ENCODE assay signal across 16 cellular contexts in genomic region chr10:6306917-6307316, GRCh38.
A peak's percentile ranks its signal among the peaks of the same experiment; 100 is the strongest.
DNase-seq lines count a peak whose midpoint lies in the region; ATAC-seq, FAIRE-seq and TF ChIP-seq lines count a peak whose summit lies in the region.
"Had no signal": no experiment of that assay in that cellular context is flagged by ENCODE, and none has a peak within 500 bp of the region (broad histone marks: within the 10 kb centered on the region; RNA-seq: fewer than 3 reads in every experiment).

No MANE protein-coding gene starts in this region.

- no peak overlapping the region for H3K27ac ChIP-seq in K562 (ENCODE audit: extremely low read depth, low read depth, low read length)

- no peak overlapping the region for H3K4me3 Mint-ChIP-seq in activated CD8-positive, alpha-beta memory T cell treated with anti-CD3 and anti-CD28 coated beads, Interleukin-2, amount 10 ng/mL, durations not matched to agents 7 days and 5 days
- H3K4me3 Mint-ChIP-seq in stimulated activated memory B cell treated with anti-CD40 and anti-IgM and Interleukin-4, amounts not matched to agents 10 μg/mL and 1 μg/mL and 100 μg/mL, for 72 hours = no peak overlapping the region
- H3K4me3 Mint-ChIP-seq: CD4-positive, alpha-beta T cell had no signal

- WGBS in K562 (ENCODE audit: insufficient coverage, low coverage, missing lambda C conversion rate) = 0% methylated on average over 4 of the region's 4 CpGs

- H3K36me3 ChIP-seq in K562 (ENCODE audit: control insufficient read depth, insufficient read depth, low read length) = no peaks in the 10 kb centered on the region

- no peaks in the 10 kb centered on the region for H3K9me3 ChIP-seq in K562 (replicated peaks; ENCODE audit: control insufficient read depth, insufficient read depth, low read depth, low read length)

- FAIRE-seq in K562 (lab: Jason Lieb, UNC) = no peak
- FAIRE-seq: GM12891, GM19239 had no signal

- peaks cover 9 to 43% of the 10 kb centered on the region in 2 experiments for H3K27me3 ChIP-seq in K562 (ENCODE audit: control insufficient read depth in 2 of 2, insufficient read depth in 2 of 2, low read length in 2 of 2)

- H3K9me3 Mint-ChIP-seq in activated CD8-positive, alpha-beta memory T cell treated with anti-CD3 and anti-CD28 coated beads, Interleukin-2, amount 10 ng/mL, durations not matched to agents 7 days and 5 days (ENCODE audit: low read depth) = peaks cover 7% of the 10 kb centered on the region
- peaks cover 4% of the 10 kb centered on the region for H3K9me3 Mint-ChIP-seq in stimulated activated memory B cell treated with anti-CD40 and anti-IgM and Interleukin-4, amounts not matched to agents 10 μg/mL and 1 μg/mL and 100 μg/mL, for 72 hours
- H3K9me3 Mint-ChIP-seq: CD4-positive, alpha-beta T cell had no signal

- BruUV-seq in K562 (replicated peaks; lab: Mats Ljungman, UMichigan) = no TSS peak

- POLR2A ChIA-PET in K562 (lab: Yijun Ruan, JAX) = no interaction called here

- H3K27me3 Mint-ChIP-seq in activated CD8-positive, alpha-beta memory T cell treated with anti-CD3 and anti-CD28 coated beads, Interleukin-2, amount 10 ng/mL, durations not matched to agents 7 days and 5 days = no peaks in the 10 kb centered on the region
- no peaks in the 10 kb centered on the region for H3K27me3 Mint-ChIP-seq in stimulated activated memory B cell treated with anti-CD40 and anti-IgM and Interleukin-4, amounts not matched to agents 10 μg/mL and 1 μg/mL and 100 μg/mL, for 72 hours
- H3K27me3 Mint-ChIP-seq: CD4-positive, alpha-beta T cell had no signal

- no peaks in the 10 kb centered on the region for H3K9me1 ChIP-seq in K562 (ENCODE audit: control insufficient read depth, insufficient read depth, low read length)

- no peak for ATAC-seq in activated CD8-positive, alpha-beta memory T cell treated with anti-CD3 and anti-CD28 coated beads, Interleukin-2, amount 10 ng/mL, durations not matched to agents 7 days and 5 days
- ATAC-seq in K562 = no peak
- no peak for ATAC-seq in stimulated activated memory B cell treated with anti-CD40 and anti-IgM and Interleukin-4, amounts not matched to agents 10 μg/mL and 1 μg/mL and 100 μg/mL, for 72 hours
- no peak for ATAC-seq in stimulated activated naive CD8-positive, alpha-beta T cell treated with anti-CD3 and anti-CD28 coated beads, Interleukin-15, Interleukin-2, amounts not matched to agents 100 U/mL and 50 U/mL, for 24 hours
- no peak for ATAC-seq in GM18867 (IDR thresholded peaks at IDR 0.05; ENCODE audit: unreplicated experiment)

- peaks cover 10% of the 10 kb centered on the region for H3K4me1 Mint-ChIP-seq in activated CD8-positive, alpha-beta memory T cell treated with anti-CD3 and anti-CD28 coated beads, Interleukin-2, amount 10 ng/mL, durations not matched to agents 7 days and 5 days
- H3K4me1 Mint-ChIP-seq in stimulated activated memory B cell treated with anti-CD40 and anti-IgM and Interleukin-4, amounts not matched to agents 10 μg/mL and 1 μg/mL and 100 μg/mL, for 72 hours = peaks cover 30% of the 10 kb centered on the region

- intact Hi-C loops in K562 (cut with micrococcal nuclease) = no loop called here

- in situ Hi-C loops in K562 (cut with MboI) = no loop called here

- no peak for TF ChIP-seq CTCF in K562 (IDR thresholded peaks at IDR 0.05 in 2 of 3, conservative IDR thresholded peaks at IDR 0.05 in 1 of 3; ENCODE audit: insufficient read depth in 2 of 3, low read depth in 1 of 3, low read length in 3 of 3)

- peaks cover 26% of the 10 kb centered on the region for H3K36me3 Mint-ChIP-seq in activated CD8-positive, alpha-beta memory T cell treated with anti-CD3 and anti-CD28 coated beads, Interleukin-2, amount 10 ng/mL, durations not matched to agents 7 days and 5 days
- H3K36me3 Mint-ChIP-seq in stimulated activated memory B cell treated with anti-CD40 and anti-IgM and Interleukin-4, amounts not matched to agents 10 μg/mL and 1 μg/mL and 100 μg/mL, for 72 hours = peaks cover 4% of the 10 kb centered on the region

- CTCF ChIA-PET in activated CD8-positive, alpha-beta memory T cell treated with anti-CD3 and anti-CD28 coated beads, Interleukin-2, amount 10 ng/mL, durations not matched to agents 7 days and 5 days (lab: Charles Lee) = no interaction called here
- CTCF ChIA-PET in K562 (lab: Yijun Ruan, JAX; ENCODE audit: low intra/inter-chr PET ratio) = no interaction called here

- H3K4me2 ChIP-seq in K562 (ENCODE audit: insufficient read depth, low read length) = no peak overlapping the region

- no peaks in the 10 kb centered on the region for H3K79me2 ChIP-seq in K562 (ENCODE audit: control insufficient read depth, insufficient read depth, low read length)

- peak; percentile 13 for DNase-seq in activated CD8-positive, alpha-beta memory T cell treated with anti-CD3 and anti-CD28 coated beads for 24 hours
- no peak for DNase-seq in activated CD8-positive, alpha-beta memory T cell treated with anti-CD3 and anti-CD28 coated beads, Interleukin-2, amount 10 ng/mL, durations not matched to agents 7 days and 5 days
- no peak for DNase-seq in K562 (ENCODE audit: extremely low read depth in 1 of 4, low spot score in 3 of 4)
- no peak for DNase-seq in stimulated activated naive CD8-positive, alpha-beta T cell treated with anti-CD3 and anti-CD28 coated beads, Interleukin-15, Interleukin-2, amounts not matched to agents 100 U/mL and 50 U/mL, for 24 hours
- no peak for DNase-seq in NCI-H1436 treated with DMSO at 0.1 percent for 48 hours (lab: John Stamatoyannopoulos, UW)
- DNase-seq: 8988T; AML-193; C1 segment of cervical spinal cord; Calu3; CD4-positive, alpha-beta T cell; DMS 273 treated with DMSO at 0.1 percent for 48 hours; HCEC 1CT had no signal

- H3K27ac Mint-ChIP-seq in activated CD8-positive, alpha-beta memory T cell treated with anti-CD3 and anti-CD28 coated beads, Interleukin-2, amount 10 ng/mL, durations not matched to agents 7 days and 5 days = no peak overlapping the region
- H3K27ac Mint-ChIP-seq in stimulated activated memory B cell treated with anti-CD40 and anti-IgM and Interleukin-4, amounts not matched to agents 10 μg/mL and 1 μg/mL and 100 μg/mL, for 72 hours = peak overlapping the region; percentile 37
- H3K27ac Mint-ChIP-seq: CD4-positive, alpha-beta T cell had no signal

- H3K9ac ChIP-seq in K562 (ENCODE audit: insufficient read depth in 1 of 2, low read depth in 2 of 2, low read length in 2 of 2) = no peak overlapping the region

- no peaks in the 10 kb centered on the region for H3K4me1 ChIP-seq in K562 (replicated peaks in 1 of 2; ENCODE audit: control insufficient read depth in 2 of 2, insufficient read depth in 2 of 2, low read length in 2 of 2)

- no peak for TF ChIP-seq EP300 in K562 (IDR thresholded peaks at IDR 0.05; ENCODE audit: low read length)

- no peak overlapping the region for H2AFZ ChIP-seq in K562 (ENCODE audit: low read depth, low read length)

- no peaks in the 10 kb centered on the region for H4K20me1 ChIP-seq in K562 (replicated peaks; ENCODE audit: control insufficient read depth, insufficient read depth, low read length)

- TF ChIP-seq RAD21 in K562 (CRISPR knock-in tag; conservative IDR thresholded peaks at IDR 0.05 in 1 of 2, IDR thresholded peaks at IDR 0.05 in 1 of 2) = no peak

- no peak for TF ChIP-seq POLR2A in K562 (conservative IDR thresholded peaks at IDR 0.05)

- no peak overlapping the region for H3K4me3 ChIP-seq in K562

TF ChIP-seq in K562, 482 proteins besides CTCF, POLR2A, EP300 and RAD21 (continues in another document):
- TF ChIP-seq FOXJ2 (tag; IDR thresholded peaks at IDR 0.05) (no peak), RBM25 (IDR thresholded peaks at IDR 0.05; ENCODE audit: low read depth, low read length, severe bottlenecking) (peak; percentile 29), PBX2 (CRISPR knock-in tag; IDR thresholded peaks at IDR 0.05; ENCODE audit: low read depth) (no peak), PBX2 (tag; conservative IDR thresholded peaks at IDR 0.05; ENCODE audit: low read depth) (no peak)
